ENCODE assay signal across 3 cellular contexts in genomic region chr3:54719914-54720313, GRCh38.
TF ChIP-seq lines count a peak whose summit lies in the region.

No MANE protein-coding gene starts in this region.

TF ChIP-seq in HepG2, 621 proteins besides CTCF, POLR2A, EP300 and RAD21:
- peak in 1 of 2 experiments; percentile 56; a peak in 2 of 4 replicates for TF ChIP-seq MAFK (conservative IDR thresholded peaks at IDR 0.05 in 1 of 2, IDR thresholded peaks at IDR 0.05 in 1 of 2; ENCODE audit: low read length in 2 of 2)
- 0 out of 2 replicates have a peak, but pooled peaks have one; percentile 20 for TF ChIP-seq MAFF (IDR thresholded peaks at IDR 0.05; ENCODE audit: low read depth, low read length)
- no peak for TF ChIP-seq KLF12 (CRISPR knock-in tag; IDR thresholded peaks at IDR 0.05; ENCODE audit: borderline replicate concordance)

TF ChIP-seq in K562, 482 proteins besides CTCF, POLR2A, EP300 and RAD21:
- TF ChIP-seq ZNF316 (IDR thresholded peaks at IDR 0.05) (peak; percentile 54), THAP7 (CRISPR knock-in tag; IDR thresholded peaks at IDR 0.05) (no peak)

TF ChIP-seq in H1, 55 proteins besides CTCF, POLR2A, EP300 and RAD21:
- no peak for TF ChIP-seq KDM4A (IDR thresholded peaks at IDR 0.05; ENCODE audit: low read depth, low read length, severe bottlenecking)
- TF ChIP-seq MAFK (IDR thresholded peaks at IDR 0.05; ENCODE audit: low read depth, low read length) = peak; percentile 53
- no peak for TF ChIP-seq RNF2 (IDR thresholded peaks at IDR 0.05; ENCODE audit: borderline replicate concordance, low read depth, low read length, missing control alignments, poor library complexity, severe bottlenecking)
